Comparison of ENCODE assay signal across 17 cellular contexts in the genomic region with DNA sequence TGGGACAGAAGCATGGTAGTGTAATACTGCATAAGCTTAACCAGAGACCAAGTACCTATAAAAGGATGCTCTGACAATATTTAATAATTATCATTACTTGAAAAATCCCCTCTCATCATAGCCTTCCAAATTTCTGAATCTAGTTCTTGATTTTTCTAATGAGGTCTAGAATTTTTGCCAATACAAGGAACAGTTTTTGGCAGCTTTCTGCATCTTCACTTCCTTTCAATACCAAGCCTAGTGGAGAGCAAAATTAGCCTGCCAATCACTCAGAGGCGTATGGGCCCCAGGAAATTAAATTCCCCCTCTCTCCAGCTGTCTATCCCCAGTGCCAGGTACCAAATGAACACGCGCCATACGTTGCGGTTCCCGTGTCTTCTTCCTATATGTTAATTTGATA.
"Had no signal": no experiment of that assay in that cellular context is flagged by ENCODE, and none has a peak within 500 bp of the region (broad histone marks: within the 10 kb centered on the region; RNA-seq: fewer than 3 reads in every experiment).

No MANE protein-coding gene starts in this region.

- ATAC-seq: heart left ventricle, left lobe of liver, natural killer cell, right cardiac atrium had no signal

- H3K27ac ChIP-seq: heart left ventricle, neural progenitor cell, ovary, stomach, thyroid gland, upper lobe of left lung, uterus had no signal

- H3K36me3 ChIP-seq: heart left ventricle, neural progenitor cell, ovary, stomach, thyroid gland, upper lobe of left lung, uterus had no signal

- H3K27me3 ChIP-seq: neural progenitor cell, ovary, thyroid gland, upper lobe of left lung, uterus had no signal

- H3K4me3 ChIP-seq: heart left ventricle, neural progenitor cell, ovary, stomach, thyroid gland, upper lobe of left lung, uterus had no signal

- H3K9me3 ChIP-seq: heart left ventricle, ovary, stomach, thyroid gland, upper lobe of left lung, uterus had no signal

- H3K4me1 ChIP-seq: heart left ventricle, stomach, thyroid gland, upper lobe of left lung, uterus had no signal

- DNase-seq: dermis blood vessel endothelial cell; effector CD4-positive, alpha-beta T cell; heart left ventricle; kidney glomerular epithelial cell; mammary epithelial cell; natural killer cell; ovary; right cardiac atrium; small intestine; stimulated activated CD4-positive, alpha-beta T cell treated with anti-CD3 and anti-CD28 coated beads, Interleukin-12 subunit alpha, Interleukin-12 subunit beta, amount 100 ng/mL, for 4 hours; stimulated activated naive CD4-positive, alpha-beta T cell; thyroid gland; upper lobe of left lung; uterus had no signal
